4 cellular contexts compared by ENCODE assay signal in genomic region chr7:9106747-9107146, GRCh38.
"Had no signal": no experiment of that assay in that cellular context is flagged by ENCODE, and none has a peak within 500 bp of the region (broad histone marks: within the 10 kb centered on the region; RNA-seq: fewer than 3 reads in every experiment).

No MANE protein-coding gene starts in this region.

- DNase-seq: GM23248, IMR-90 had no signal

- H3K9me3 ChIP-seq: HAP-1 had no signal

- H3K36me3 ChIP-seq: HAP-1 had no signal

- H2AFZ ChIP-seq: GM23248 had no signal

- H3K9ac ChIP-seq: GM23248 had no signal

- ATAC-seq: K562 had no signal

- H3K4me1 ChIP-seq: HAP-1 had no signal

- H3K4me3 ChIP-seq: GM23248, HAP-1, K562 had no signal

- H3K27ac ChIP-seq: GM23248 had no signal
